8 cellular contexts compared by ENCODE assay signal in genomic region chr1:241847796-241848668, GRCh38. TPM values are rescaled to one million over a fixed set of nuclear protein-coding genes. Genes with fewer than 3 reads are reported as not detected.
DNase-seq lines count a peak whose midpoint lies in the region; ATAC-seq and TF ChIP-seq lines count a peak whose summit lies in the region.

TSS of gene EXO1 (plus strand) at chr1:241848204. CDS start at chr1:241850426, 2,222 bp downstream.

- peaks cover 28% of the 10 kb centered on the region for H3K79me2 ChIP-seq in OCI-LY3 (ENCODE audit: low read length)

- peak; percentile 69 for TF ChIP-seq CTCF in OCI-LY3 (IDR thresholded peaks at IDR 0.05; ENCODE audit: low read depth, low read length)

- H3K4me3 ChIP-seq in HUES64 (ENCODE audit: low read length) (peak within 1 kb of the TSS; percentile 85), OCI-LY3 (ENCODE audit: low read length) (peak within 1 kb of the TSS; percentile 92), mononuclear cell (ENCODE audit: low read length) (peak within 1 kb of the TSS; percentile 89)

- peak within 1 kb of the TSS; percentile 100 for H2AFZ ChIP-seq in OCI-LY3 (ENCODE audit: low read depth, low read length)

- DNase-seq in DMS 273 treated with DMSO at 0.1 percent for 48 hours (lab: John Stamatoyannopoulos, UW) (peak; percentile 85), epidermal melanocyte (ENCODE audit: insufficient read length, low spot score) (peak; percentile 97)
- peak; percentile 95 for DNase-seq in activated CD8-positive, alpha-beta memory T cell treated with anti-CD3 and anti-CD28 coated beads, Interleukin-2, amount 50 U/mL, for 48 hours
- peak; percentile 68 to 70 for DNase-seq in stimulated activated CD8-positive, alpha-beta memory T cell treated with anti-CD3 and anti-CD28 coated beads, Interleukin-4, amount 100 ng/mL, for 1 hour (ENCODE audit: low read depth in 2 of 2, low spot score in 1 of 2)

- no peaks in the 10 kb centered on the region for H4K20me1 ChIP-seq in OCI-LY3 (ENCODE audit: insufficient read depth, low read length)

- peak within 1 kb of the TSS; percentile 96 for H3K4me2 ChIP-seq in OCI-LY3 (ENCODE audit: low read length)

- H3K27me3 ChIP-seq in HUES64 (ENCODE audit: insufficient read depth, low read length) (no peaks in the 10 kb centered on the region), OCI-LY3 (ENCODE audit: low read depth, low read length) (no peaks in the 10 kb centered on the region), mononuclear cell (ENCODE audit: insufficient read depth, low read length) (no peaks in the 10 kb centered on the region)

- H3K36me3 ChIP-seq in HUES64 (ENCODE audit: insufficient read depth, low read length) (peaks cover 38% of the 10 kb centered on the region), OCI-LY3 (replicated peaks; ENCODE audit: low read depth, low read length) (peaks cover 26% of the 10 kb centered on the region)

- H3K4me1 ChIP-seq in HUES64 (ENCODE audit: insufficient read depth, low read length) (peaks cover 15% of the 10 kb centered on the region; the same call in 1 of the 2 replicates), OCI-LY3 (ENCODE audit: low read length) (peaks cover 18% of the 10 kb centered on the region), mononuclear cell (ENCODE audit: insufficient read depth, low read length) (peaks cover 13% of the 10 kb centered on the region)

- H3K9me3 ChIP-seq in HUES64 (ENCODE audit: insufficient read depth, low read depth, low read length) (no peaks in the 10 kb centered on the region), OCI-LY3 (ENCODE audit: insufficient read depth, low read length) (no peaks in the 10 kb centered on the region), mononuclear cell (ENCODE audit: low read depth, low read length) (no peaks in the 10 kb centered on the region)

- under 1% methylated on average over 68 of the region's 68 CpGs for WGBS in HUES64

- H3K27ac ChIP-seq in HUES64 (ENCODE audit: low read depth, low read length): peak within 1 kb of the TSS; percentile 98
- peak within 1 kb of the TSS; percentile 90 for H3K27ac ChIP-seq in OCI-LY3 (ENCODE audit: low read length)

- H3K9ac ChIP-seq in HUES64 (ENCODE audit: low read depth, low read length) (peak within 1 kb of the TSS; percentile 88), OCI-LY3 (ENCODE audit: low read length) (peak within 1 kb of the TSS; percentile 89)

- peak; percentile 95 for ATAC-seq in GM21447 (IDR thresholded peaks at IDR 0.05; ENCODE audit: unreplicated experiment)

RNA-seq across cellular contexts. Expression of gene EXO1, which starts in this region (rescaled TPM):
- polyA plus RNA-seq in HUES64 (2013, experiment 1 of 2): 26.7 TPM
- 26.8 TPM for polyA plus RNA-seq in HUES64 (2013, experiment 2 of 2)
- total RNA-seq in mononuclear cell: 0.94 TPM

Comparison
In these comparisons a context has a peak if more than half of its experiments do, and no peak if none do; other contexts are left out.
1. Peak in every context shown above with its lines: DNase-seq, ATAC-seq, H3K4me3 ChIP-seq and H3K27ac ChIP-seq.